Comparison of ENCODE assay signal across 31 cellular contexts in the genomic region with DNA sequence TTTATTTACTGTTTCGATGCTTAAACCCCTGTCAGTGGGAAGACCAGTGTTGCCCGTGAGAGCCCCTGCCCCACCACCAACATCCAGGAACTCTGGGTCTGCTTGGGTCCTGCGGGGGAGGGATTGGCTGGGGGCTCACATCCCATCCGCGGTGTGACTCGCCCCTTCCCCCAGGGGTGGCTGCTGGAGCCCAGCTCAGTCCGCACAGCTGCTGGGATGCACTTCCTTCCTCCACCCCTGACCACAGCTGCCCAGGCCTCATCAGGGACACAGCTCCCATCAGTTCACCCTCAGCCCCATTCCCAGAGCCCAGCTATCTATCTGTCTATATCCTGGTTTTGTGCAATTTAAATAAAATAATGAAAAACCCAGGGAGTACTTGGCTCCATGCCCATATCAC. TPM values are rescaled to one million over a fixed set of nuclear protein-coding genes. Genes with fewer than 3 reads are reported as not detected.
"Had no signal": no experiment of that assay in that cellular context is flagged by ENCODE, and none has a peak within 500 bp of the region (broad histone marks: within the 10 kb centered on the region; RNA-seq: fewer than 3 reads in every experiment).

No MANE protein-coding gene starts in this region.

- H3K9ac ChIP-seq: neural progenitor cell had no signal

- H3K9me3 Mint-ChIP-seq: activated CD4-positive, alpha-beta memory T cell treated with anti-CD3 and anti-CD28 coated beads for 36 hours; activated CD4-positive, alpha-beta T cell treated with anti-CD3 and anti-CD28 coated beads, Interleukin-2, amount 10 ng/mL, durations not matched to agents 24 days and 14 days; activated naive CD4-positive, alpha-beta T cell treated with anti-CD3 and anti-CD28 coated beads, Interleukin-2, amount 10 ng/mL, durations not matched to agents 7 days and 5 days; activated naive CD8-positive, alpha-beta T cell treated with anti-CD3 and anti-CD28 coated beads, Interleukin-2, amount 10 ng/mL, durations not matched to agents 7 days and 5 days; mesothelial cell of epicardium; neural progenitor cell; stimulated activated effector memory CD8-positive, alpha-beta T cell treated with anti-CD3 and anti-CD28 coated beads, Interleukin-12 subunit alpha, Interleukin-12 subunit beta, amount 100 ng/mL, for 72 hours; stimulated activated naive CD8-positive, alpha-beta T cell treated with anti-CD3 and anti-CD28 coated beads, Interleukin-15, Interleukin-2, amounts not matched to agents 100 ng/mL and 50 ng/mL, for 24 hours; T-helper 1 cell treated with Interleukin-12 subunit alpha and Interleukin-12 subunit beta and Interleukin-4 antibody, amounts not matched to agents 30 μg/mL and 1 μg/mL, for 36 hours had no signal

- H3K4me3 ChIP-seq: esophagus squamous epithelium, heart right ventricle, left lung, neural progenitor cell, right lobe of liver, thoracic aorta had no signal

- H3K4me3 Mint-ChIP-seq: activated CD4-positive, alpha-beta memory T cell treated with anti-CD3 and anti-CD28 coated beads for 36 hours; activated CD4-positive, alpha-beta T cell treated with anti-CD3 and anti-CD28 coated beads, Interleukin-2, amount 10 ng/mL, durations not matched to agents 24 days and 14 days; activated naive CD4-positive, alpha-beta T cell treated with anti-CD3 and anti-CD28 coated beads, Interleukin-2, amount 10 ng/mL, durations not matched to agents 7 days and 5 days; activated naive CD8-positive, alpha-beta T cell treated with anti-CD3 and anti-CD28 coated beads, Interleukin-2, amount 10 ng/mL, durations not matched to agents 7 days and 5 days; mesothelial cell of epicardium; neural progenitor cell; stimulated activated effector memory CD8-positive, alpha-beta T cell treated with anti-CD3 and anti-CD28 coated beads, Interleukin-12 subunit alpha, Interleukin-12 subunit beta, amount 100 ng/mL, for 72 hours; stimulated activated naive CD8-positive, alpha-beta T cell treated with anti-CD3 and anti-CD28 coated beads, Interleukin-15, Interleukin-2, amounts not matched to agents 100 ng/mL and 50 ng/mL, for 24 hours; T-helper 1 cell treated with Interleukin-12 subunit alpha and Interleukin-12 subunit beta and Interleukin-4 antibody, amounts not matched to agents 30 μg/mL and 1 μg/mL, for 36 hours had no signal

- H3K4me2 ChIP-seq: neural progenitor cell had no signal

- H3K27ac Mint-ChIP-seq: activated CD4-positive, alpha-beta memory T cell treated with anti-CD3 and anti-CD28 coated beads for 36 hours; activated CD4-positive, alpha-beta T cell treated with anti-CD3 and anti-CD28 coated beads, Interleukin-2, amount 10 ng/mL, durations not matched to agents 24 days and 14 days; activated naive CD4-positive, alpha-beta T cell treated with anti-CD3 and anti-CD28 coated beads, Interleukin-2, amount 10 ng/mL, durations not matched to agents 7 days and 5 days; activated naive CD8-positive, alpha-beta T cell treated with anti-CD3 and anti-CD28 coated beads, Interleukin-2, amount 10 ng/mL, durations not matched to agents 7 days and 5 days; mesothelial cell of epicardium; naive B cell; stimulated activated effector memory CD8-positive, alpha-beta T cell treated with anti-CD3 and anti-CD28 coated beads, Interleukin-12 subunit alpha, Interleukin-12 subunit beta, amount 100 ng/mL, for 72 hours; stimulated activated naive CD8-positive, alpha-beta T cell treated with anti-CD3 and anti-CD28 coated beads, Interleukin-15, Interleukin-2, amounts not matched to agents 100 ng/mL and 50 ng/mL, for 24 hours; T-helper 1 cell treated with Interleukin-12 subunit alpha and Interleukin-12 subunit beta and Interleukin-4 antibody, amounts not matched to agents 30 μg/mL and 1 μg/mL, for 36 hours had no signal

- H3K27me3 Mint-ChIP-seq: activated CD4-positive, alpha-beta memory T cell treated with anti-CD3 and anti-CD28 coated beads for 36 hours; activated CD4-positive, alpha-beta T cell treated with anti-CD3 and anti-CD28 coated beads, Interleukin-2, amount 10 ng/mL, durations not matched to agents 24 days and 14 days; stimulated activated naive CD8-positive, alpha-beta T cell treated with anti-CD3 and anti-CD28 coated beads, Interleukin-15, Interleukin-2, amounts not matched to agents 100 ng/mL and 50 ng/mL, for 24 hours had no signal

- H3K36me3 ChIP-seq: esophagus squamous epithelium, heart right ventricle, left lung, neural progenitor cell, right lobe of liver, thoracic aorta had no signal

- H3K36me3 Mint-ChIP-seq: activated CD4-positive, alpha-beta memory T cell treated with anti-CD3 and anti-CD28 coated beads for 36 hours; activated naive CD4-positive, alpha-beta T cell treated with anti-CD3 and anti-CD28 coated beads, Interleukin-2, amount 10 ng/mL, durations not matched to agents 7 days and 5 days; activated naive CD8-positive, alpha-beta T cell treated with anti-CD3 and anti-CD28 coated beads, Interleukin-2, amount 10 ng/mL, durations not matched to agents 7 days and 5 days; mesothelial cell of epicardium; naive B cell; neural progenitor cell; stimulated activated effector memory CD8-positive, alpha-beta T cell treated with anti-CD3 and anti-CD28 coated beads, Interleukin-12 subunit alpha, Interleukin-12 subunit beta, amount 100 ng/mL, for 72 hours had no signal

- H3K4me1 ChIP-seq: esophagus squamous epithelium, left lung, right lobe of liver had no signal

- H3K27ac ChIP-seq: epithelial cell of prostate, esophagus squamous epithelium, heart right ventricle, left lung, neural progenitor cell, right lobe of liver, thoracic aorta, VCaP had no signal

- H3K9me3 ChIP-seq: esophagus squamous epithelium, heart right ventricle, left lung, right lobe of liver, thoracic aorta had no signal

- H3K4me1 Mint-ChIP-seq: activated CD4-positive, alpha-beta T cell treated with anti-CD3 and anti-CD28 coated beads, Interleukin-2, amount 10 ng/mL, durations not matched to agents 24 days and 14 days; activated naive CD4-positive, alpha-beta T cell treated with anti-CD3 and anti-CD28 coated beads, Interleukin-2, amount 10 ng/mL, durations not matched to agents 7 days and 5 days; activated naive CD8-positive, alpha-beta T cell treated with anti-CD3 and anti-CD28 coated beads, Interleukin-2, amount 10 ng/mL, durations not matched to agents 7 days and 5 days; mesothelial cell of epicardium; naive B cell; stimulated activated effector memory CD8-positive, alpha-beta T cell treated with anti-CD3 and anti-CD28 coated beads, Interleukin-12 subunit alpha, Interleukin-12 subunit beta, amount 100 ng/mL, for 72 hours had no signal

- H3K27me3 ChIP-seq: esophagus squamous epithelium, heart right ventricle, neural progenitor cell, right lobe of liver had no signal

- DNase-seq: activated CD4-positive, alpha-beta memory T cell treated with anti-CD3 and anti-CD28 coated beads for 36 hours; activated CD4-positive, alpha-beta T cell treated with anti-CD3 and anti-CD28 coated beads, Interleukin-2, amount 10 ng/mL, durations not matched to agents 24 days and 14 days; activated CD4-positive, CD25-positive, alpha-beta regulatory T cell treated with anti-CD3 and anti-CD28 coated beads, Interleukin-2, amount 50 U/mL, for 72 hours; activated CD8-positive, alpha-beta memory T cell treated with anti-CD3 and anti-CD28 coated beads, Interleukin-2, amount 50 U/mL, for 4 hours; activated gamma-delta T cell; activated naive CD4-positive, alpha-beta T cell treated with anti-CD3 and anti-CD28 coated beads, Interleukin-2, amount 10 ng/mL, durations not matched to agents 7 days and 5 days; activated naive CD8-positive, alpha-beta T cell treated with anti-CD3 and anti-CD28 coated beads, Interleukin-2, amount 10 ng/mL, durations not matched to agents 7 days and 5 days; activated T-cell treated with anti-CD3 and anti-CD28 coated beads, Interleukin-2, amount 50 U/mL, for 1 hour; central memory CD4-positive, alpha-beta T cell; dermis blood vessel endothelial cell; effector CD4-positive, alpha-beta T cell; esophagus squamous epithelium; foreskin melanocyte; heart right ventricle; kidney glomerular epithelial cell; mammary epithelial cell; naive B cell; stimulated activated CD4-positive, alpha-beta T cell treated with anti-CD3 and anti-CD28 coated beads, Interleukin-12 subunit alpha, Interleukin-12 subunit beta, amount 100 ng/mL, for 4 hours; stimulated activated CD4-positive, alpha-beta T cell treated with anti-CD3 and anti-CD28 coated beads, Interleukin-4, amount 100 ng/mL, for 24 hours; T-helper 9 cell; trophoblast cell had no signal

RNA-seq across cellular contexts. Expression of a gene that starts 54.5 kb away (rescaled TPM):
- total RNA-seq: dermis blood vessel endothelial cell had no signal
